ENCODE assay signal across 8 cellular contexts in the genomic region with DNA sequence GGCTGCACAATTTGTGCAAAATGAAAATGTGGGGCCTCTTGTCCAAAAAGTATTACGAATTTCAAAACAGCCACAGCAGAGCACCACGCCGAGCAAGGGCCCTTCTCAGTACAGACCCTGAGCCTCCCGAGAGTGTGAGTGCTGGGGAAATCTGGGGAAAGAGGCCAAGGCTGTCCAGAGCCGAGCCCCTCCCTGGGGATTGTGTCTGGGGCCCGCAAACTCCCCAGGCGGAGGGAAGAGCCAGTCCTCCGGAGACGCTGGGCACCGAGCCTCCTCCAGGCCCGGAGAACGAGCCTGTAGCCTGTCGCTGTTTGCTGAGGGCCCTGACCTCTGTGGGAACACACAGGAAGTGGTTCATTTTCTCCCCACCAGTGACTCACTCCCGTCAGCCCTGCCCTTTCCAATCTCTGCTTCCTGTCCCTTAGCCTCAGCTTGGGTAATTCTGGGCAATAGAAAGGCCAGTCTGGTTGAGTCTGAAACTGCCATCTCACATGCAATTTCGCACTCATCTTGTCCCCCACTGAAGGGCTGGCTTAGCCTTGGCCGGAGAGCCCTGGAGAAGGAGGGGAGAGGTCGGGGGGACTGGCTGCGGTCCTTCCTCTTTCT. TPM values are rescaled to one million over a fixed set of nuclear protein-coding genes. Genes with fewer than 3 reads are reported as not detected.
DNase-seq lines count a peak whose midpoint lies in the region; ATAC-seq and TF ChIP-seq lines count a peak whose summit lies in the region.

No MANE protein-coding gene starts in this region.

- no peaks in the 10 kb centered on the region for H3K36me3 Mint-ChIP-seq in endothelial cell (ENCODE audit: low read depth, unreplicated experiment)
- H3K36me3 Mint-ChIP-seq in naive thymus-derived CD4-positive, alpha-beta T cell = peaks cover 0 to 6% (median 2%) of the 10 kb centered on the region in 5 donors

- peak; percentile 90 for ATAC-seq in GM18499 (IDR thresholded peaks at IDR 0.05; ENCODE audit: insufficient read depth, unreplicated experiment)
- peak; percentile 92 for ATAC-seq in HG02623 (IDR thresholded peaks at IDR 0.05; ENCODE audit: unreplicated experiment)
- peak; percentile 94 for ATAC-seq in naive thymus-derived CD4-positive, alpha-beta T cell

- H3K4me3 ChIP-seq in naive thymus-derived CD4-positive, alpha-beta T cell (ENCODE audit: low read length) = peak overlapping the region; percentile 14

- POLR2A ChIA-PET in naive thymus-derived CD4-positive, alpha-beta T cell (lab: Charles Lee) = no interaction called here

- peak overlapping the region; percentile 88 for H3K27ac Mint-ChIP-seq in endothelial cell (ENCODE audit: unreplicated experiment)
- peak overlapping the region; percentile 65 to 96 (median 88) for H3K27ac Mint-ChIP-seq in naive thymus-derived CD4-positive, alpha-beta T cell

- no peaks in the 10 kb centered on the region for H3K9me3 ChIP-seq in naive thymus-derived CD4-positive, alpha-beta T cell (ENCODE audit: control insufficient read depth in 2 of 3, low read length in 3 of 3)

- no peak for TF ChIP-seq CTCF in endothelial cell (IDR thresholded peaks at IDR 0.05; ENCODE audit: unreplicated experiment)

- no peak overlapping the region for H3K4me3 Mint-ChIP-seq in endothelial cell (ENCODE audit: unreplicated experiment)
- H3K4me3 Mint-ChIP-seq in naive thymus-derived CD4-positive, alpha-beta T cell = peak overlapping the region in 9 of 10 donors; percentile 41 to 81 (median 68)

- DNase-seq in NCI-H2227 (lab: John Stamatoyannopoulos, UW; ENCODE audit: unreplicated experiment) = peak; percentile 24
- peak; percentile 35 to 51 for DNase-seq in activated CD8-positive, alpha-beta memory T cell treated with anti-CD3 and anti-CD28 coated beads for 1 hour (ENCODE audit: extremely low read depth in 1 of 2, low read depth in 1 of 2)
- peak; percentile 37 for DNase-seq in endothelial cell (ENCODE audit: low spot score)
- peak in 6 of 9 donors; percentile 19 to 77 (median 31) for DNase-seq in naive thymus-derived CD4-positive, alpha-beta T cell
- DNase-seq in stimulated activated naive CD4-positive, alpha-beta T cell treated with Interleukin-2 at 50 U/mL for 16 hours (lab: John Stamatoyannopoulos, UW) = peak; percentile 72
- DNase-seq in NCI-H1105 treated with DMSO at 0.1 percent for 48 hours (lab: John Stamatoyannopoulos, UW) = no peak

- no peaks in the 10 kb centered on the region for H3K36me3 ChIP-seq in naive thymus-derived CD4-positive, alpha-beta T cell (ENCODE audit: control insufficient read depth in 2 of 3, insufficient read depth in 3 of 3, low read length in 3 of 3)

- CTCF ChIA-PET in naive thymus-derived CD4-positive, alpha-beta T cell (lab: Charles Lee) = interaction anchor here (0.6 to 4.4 kb wide), 5 partner anchors 30 to 337 kb away, joined by 3 to 29 read pairs (median 3); no protein-coding TSS in a partner anchor

- H3K27ac ChIP-seq in naive thymus-derived CD4-positive, alpha-beta T cell (ENCODE audit: low read depth, low read length) = peak overlapping the region; percentile 44

- intact Hi-C loops in naive thymus-derived CD4-positive, alpha-beta T cell (cut with micrococcal nuclease) = loop anchor here (1.0 to 10.0 kb wide), 4 partner anchors 19 to 1821 kb away; a partner anchor contains a TSS

- peaks cover 6% of the 10 kb centered on the region for H3K27me3 Mint-ChIP-seq in endothelial cell (ENCODE audit: unreplicated experiment)
- H3K27me3 Mint-ChIP-seq in naive thymus-derived CD4-positive, alpha-beta T cell = no peaks in the 10 kb centered on the region

- H3K4me1 ChIP-seq in naive thymus-derived CD4-positive, alpha-beta T cell (ENCODE audit: control insufficient read depth in 2 of 2, insufficient read depth in 2 of 2, low read length in 2 of 2) = peaks cover 7 to 19% of the 10 kb centered on the region in 2 donors

- H3K27me3 ChIP-seq in naive thymus-derived CD4-positive, alpha-beta T cell (ENCODE audit: control insufficient read depth in 2 of 2, insufficient read depth in 2 of 2, low read length in 2 of 2) = no peaks in the 10 kb centered on the region

- peaks cover 17% of the 10 kb centered on the region for H3K4me1 Mint-ChIP-seq in endothelial cell (ENCODE audit: unreplicated experiment)
- peaks cover 12 to 29% (median 19%) of the 10 kb centered on the region in 7 donors for H3K4me1 Mint-ChIP-seq in naive thymus-derived CD4-positive, alpha-beta T cell

- no peaks in the 10 kb centered on the region for H3K9me3 Mint-ChIP-seq in endothelial cell (ENCODE audit: unreplicated experiment)
- no peaks in the 10 kb centered on the region for H3K9me3 Mint-ChIP-seq in naive thymus-derived CD4-positive, alpha-beta T cell

RNA-seq across cellular contexts. Expression of a gene that starts 19.5 kb away (rescaled TPM):
- total RNA-seq in endothelial cell (ENCODE audit: unreplicated experiment) = 105 TPM
- 10 to 100 TPM; 18.1 to 25.7 (median 21.0) TPM for total RNA-seq in naive thymus-derived CD4-positive, alpha-beta T cell
- 1 to 10 TPM; 4.2 to 9.2 TPM for polyA plus RNA-seq in naive thymus-derived CD4-positive, alpha-beta T cell
